In genomic region chr14:68253381-68253780, GRCh38 we compare ENCODE assay signal across 13 cellular contexts.
A peak's percentile ranks its signal among the peaks of the same experiment; 100 is the strongest.
DNase-seq lines count a peak whose midpoint lies in the region; ATAC-seq and TF ChIP-seq lines count a peak whose summit lies in the region.
"Had no signal": no experiment of that assay in that cellular context is flagged by ENCODE, and none has a peak within 500 bp of the region (broad histone marks: within the 10 kb centered on the region; RNA-seq: fewer than 3 reads in every experiment).

No MANE protein-coding gene starts in this region.

- DNase-seq in HCT116 (ENCODE audit: low read depth, low spot score) (no peak), naive B cell (no peak), thyroid gland (no peak), T-helper 2 cell (no peak), OCI-M2 (lab: John Stamatoyannopoulos, UW; ENCODE audit: unreplicated experiment) (no peak), left colon (no peak)
- DNase-seq: CD8-positive, alpha-beta T cell; Kasumi-1; NCI-H2029; NCI-H524 had no signal

- H2AFZ ChIP-seq in HCT116 (ENCODE audit: low read depth, low read length, poor library complexity, severe bottlenecking), result no peak overlapping the region

- no peaks in the 10 kb centered on the region for H3K9me3 ChIP-seq in HCT116 (ENCODE audit: control insufficient read depth in 1 of 2, insufficient read depth in 1 of 2, low read depth in 1 of 2, low read length in 2 of 2)
- H3K9me3 ChIP-seq in thyroid gland, result no peaks in the 10 kb centered on the region
- H3K9me3 ChIP-seq: SJSA1 had no signal

- H3K79me2 ChIP-seq in HCT116 (ENCODE audit: insufficient read depth, low read length), result no peaks in the 10 kb centered on the region

- H3K9ac ChIP-seq in HCT116 (ENCODE audit: low read length), result no peak overlapping the region

- TF ChIP-seq POLR2A in HCT116 (IDR thresholded peaks at IDR 0.05; ENCODE audit: borderline replicate concordance, extremely low read depth, insufficient read depth, insufficient read length), result no peak
- no peak for TF ChIP-seq POLR2A in thyroid gland (IDR thresholded peaks at IDR 0.05)

- POLR2A ChIA-PET in HCT116 (lab: Charles Lee), result no interaction called here

- H3K27ac Mint-ChIP-seq in brain (peak overlapping the region in 3 of 5 experiments; percentile 25 to 94 (median 35)), naive B cell (peak overlapping the region; percentile 46 to 92 (median 80))
- H3K27ac Mint-ChIP-seq: CD8-positive, alpha-beta T cell had no signal

- no peak for TF ChIP-seq CTCF in HCT116 (IDR thresholded peaks at IDR 0.05 in 2 of 3, conservative IDR thresholded peaks at IDR 0.05 in 1 of 3; ENCODE audit: borderline replicate concordance in 1 of 3, insufficient read depth in 1 of 3, low read depth in 2 of 3, low read length in 2 of 3)
- TF ChIP-seq CTCF in brain (conservative IDR thresholded peaks at IDR 0.05), result no peak
- no peak for TF ChIP-seq CTCF in thyroid gland (IDR thresholded peaks at IDR 0.05)

- H3K4me3 Mint-ChIP-seq in brain, result no peak overlapping the region
- H3K4me3 Mint-ChIP-seq in naive B cell, result peak overlapping the region in 2 of 8 donors; percentile 15 to 38
- H3K4me3 Mint-ChIP-seq: CD8-positive, alpha-beta T cell had no signal

- H3K27me3 ChIP-seq in HCT116 (ENCODE audit: insufficient read depth, low read length) (no peaks in the 10 kb centered on the region), thyroid gland (no peaks in the 10 kb centered on the region)
- H3K27me3 ChIP-seq: SJSA1 had no signal

- H3K36me3 Mint-ChIP-seq in brain, result no peaks in the 10 kb centered on the region
- peaks cover 0 to 4% of the 10 kb centered on the region in 2 donors for H3K36me3 Mint-ChIP-seq in naive B cell
- H3K36me3 Mint-ChIP-seq: CD8-positive, alpha-beta T cell had no signal

- no peaks in the 10 kb centered on the region for H3K9me3 Mint-ChIP-seq in brain
- H3K9me3 Mint-ChIP-seq in naive B cell, result no peaks in the 10 kb centered on the region
- H3K9me3 Mint-ChIP-seq: CD8-positive, alpha-beta T cell had no signal

- H3K9me2 ChIP-seq in HCT116 (ENCODE audit: insufficient read depth), result no peaks in the 10 kb centered on the region

- no peak for TF ChIP-seq RAD21 in HCT116 (IDR thresholded peaks at IDR 0.05; ENCODE audit: low read depth)

- H3K36me3 ChIP-seq in HCT116 (ENCODE audit: control insufficient read depth in 1 of 2, insufficient read depth in 2 of 2, low read length in 2 of 2) (no peaks in the 10 kb centered on the region), thyroid gland (no peaks in the 10 kb centered on the region)
- H3K36me3 ChIP-seq: SJSA1 had no signal

- intact Hi-C loops in HCT116 (cut with micrococcal nuclease) (loop anchor here (5.0 to 10.0 kb wide), 3 partner anchors 111 to 431 kb away; no protein-coding TSS in a partner anchor), thyroid gland (cut with DNase I) (no loop called here), left colon (cut with DNase I, micrococcal nuclease) (no loop called here)

- no peak overlapping the region; the same call in 1 of the 2 replicates for H3K4me2 ChIP-seq in HCT116 (ENCODE audit: low read length)

- H3K4me1 Mint-ChIP-seq in brain (peaks cover 78% of the 10 kb centered on the region), naive B cell (peaks cover 53 to 79% (median 64%) of the 10 kb centered on the region in 3 donors)

- peaks cover 71 to 83% of the 10 kb centered on the region in 2 experiments for H3K4me1 ChIP-seq in HCT116 (ENCODE audit: control insufficient read depth in 1 of 2, insufficient read depth in 2 of 2, low read length in 2 of 2)
- H3K4me1 ChIP-seq in thyroid gland, result peaks cover 12 to 53% of the 10 kb centered on the region in 2 donors

- H3K27ac ChIP-seq in HCT116 (ENCODE audit: low read depth, low read length), result peak overlapping the region; percentile 100; the same call in 1 of the 2 replicates
- peak overlapping the region in 2 of 3 donors; percentile 25 to 75 for H3K27ac ChIP-seq in thyroid gland
- H3K27ac ChIP-seq: RWPE1, SJSA1 had no signal

- RAD21 ChIA-PET in HCT116 (lab: Charles Lee; ENCODE audit: low non-redundant PET in 1 of 2, low total read pairs in 2 of 2, uncharacterized antibody in 2 of 2, unreplicated experiment in 2 of 2), result no interaction called here

- H3K4me3 ChIP-seq in HCT116 (replicated peaks in 1 of 2; ENCODE audit: low read depth in 1 of 2, low read length in 2 of 2) (no peak overlapping the region), thyroid gland (replicated peaks in 1 of 3) (no peak overlapping the region)
- H3K4me3 ChIP-seq: SJSA1 had no signal

- H3K27me3 Mint-ChIP-seq in brain (no peaks in the 10 kb centered on the region), naive B cell (no peaks in the 10 kb centered on the region)

- BruUV-seq in HCT116 (replicated peaks; lab: Mats Ljungman, UMichigan), result no TSS peak

- H4K20me1 ChIP-seq in HCT116 (ENCODE audit: insufficient read depth), result no peaks in the 10 kb centered on the region

- no peak for ATAC-seq in HCT116
- no peak for ATAC-seq in naive B cell (ENCODE audit: low read depth in 2 of 2)
- no peak for ATAC-seq in left colon
- ATAC-seq: CD8-positive, alpha-beta T cell had no signal

- 71 to 72% methylated on average over 3 of the region's 3 CpGs for WGBS in thyroid gland, 2 donors

- CTCF ChIA-PET in HCT116 (lab: Charles Lee), result interaction anchor here (1.3 kb wide), 1 partner anchor 571 kb away, joined by 3 read pairs; no protein-coding TSS in a partner anchor

TF ChIP-seq in HCT116, 20 proteins besides CTCF, POLR2A, EP300 and RAD21:
- TF ChIP-seq CEBPB (IDR thresholded peaks at IDR 0.05; ENCODE audit: low read depth) (no peak), JUND (IDR thresholded peaks at IDR 0.05) (no peak), EZH2 (IDR thresholded peaks at IDR 0.05) (no peak), CBX3 (IDR thresholded peaks at IDR 0.05; ENCODE audit: low read depth) (no peak), POLR2AphosphoS5 (IDR thresholded peaks at IDR 0.05; ENCODE audit: low read depth, low read length) (no peak), SRF (IDR thresholded peaks at IDR 0.05; ENCODE audit: low read depth) (no peak), ZNF274 (IDR thresholded peaks at IDR 0.05; ENCODE audit: low read depth, low read length) (no peak), YY1 (IDR thresholded peaks at IDR 0.05; ENCODE audit: extremely low read depth, insufficient replicate concordance, low read depth, low read length) (no peak), SP1 (IDR thresholded peaks at IDR 0.05; ENCODE audit: low read depth) (no peak), EZH2phosphoT487 (IDR thresholded peaks at IDR 0.05; ENCODE audit: borderline replicate concordance) (no peak), EGR1 (IDR thresholded peaks at IDR 0.05; ENCODE audit: low read depth) (no peak), FOSL1 (IDR thresholded peaks at IDR 0.05; ENCODE audit: low read depth) (no peak), TCF7L2 (IDR thresholded peaks at IDR 0.05; ENCODE audit: borderline replicate concordance, extremely low read depth, insufficient read depth, insufficient read length) (no peak), SIN3A (IDR thresholded peaks at IDR 0.05; ENCODE audit: low read depth) (no peak), MAX (IDR thresholded peaks at IDR 0.05) (no peak)
- TF ChIP-seq, protein P1, sequence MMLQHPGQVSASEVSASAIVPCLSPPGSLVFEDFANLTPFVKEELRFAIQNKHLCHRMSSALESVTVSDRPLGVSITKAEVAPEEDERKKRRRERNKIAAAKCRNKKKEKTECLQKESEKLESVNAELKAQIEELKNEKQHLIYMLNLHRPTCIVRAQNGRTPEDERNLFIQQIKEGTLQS (IDR thresholded peaks at IDR 0.05), result no peak
